ENCODE assay signal across 8 cellular contexts in genomic region chr14:93183596-93184317, GRCh38. TPM values are rescaled to one million over a fixed set of nuclear protein-coding genes. Genes with fewer than 3 reads are reported as not detected.
DNase-seq lines count a peak whose midpoint lies in the region; ATAC-seq and TF ChIP-seq lines count a peak whose summit lies in the region.

No MANE protein-coding gene starts in this region.

- H3K4me3 Mint-ChIP-seq in activated naive CD4-positive, alpha-beta T cell treated with anti-CD3 and anti-CD28 coated beads for 36 hours, result peak overlapping the region; percentile 84

- H3K27me3 Mint-ChIP-seq in activated naive CD4-positive, alpha-beta T cell treated with anti-CD3 and anti-CD28 coated beads for 36 hours (ENCODE audit: low read depth), result no peaks in the 10 kb centered on the region

- H3K27ac Mint-ChIP-seq in activated naive CD4-positive, alpha-beta T cell treated with anti-CD3 and anti-CD28 coated beads for 36 hours, result peak overlapping the region; percentile 84

- peaks cover 10 to 13% of the 10 kb centered on the region in 2 donors for H3K4me1 ChIP-seq in ascending aorta
- peaks cover 0 to 10% (median 3%) of the 10 kb centered on the region in 4 donors for H3K4me1 ChIP-seq in right lobe of liver
- peaks cover 16 to 29% (median 17%) of the 10 kb centered on the region in 4 donors for H3K4me1 ChIP-seq in transverse colon

- in situ Hi-C loops in transverse colon (cut with MboI; ENCODE audit: low pct_ligation_motif_present in 1 of 4, low pct_unique_long_range_greater_than_20kb in 1 of 4, low sequenced_read_pairs in 3 of 4), result no loop called here

- WGBS in right lobe of liver (ENCODE audit: insufficient coverage, low coverage, low lambda C conversion rate, missing lambda C conversion rate), result 53% methylated on average over 15 of the region's 17 CpGs
- 35 to 37% methylated on average over 6 to 17 of the region's 17 CpGs for WGBS in transverse colon (ENCODE audit: low coverage in 1 of 2), 2 donors

- no peak for DNase-seq in activated naive CD4-positive, alpha-beta T cell treated with anti-CD3 and anti-CD28 coated beads for 36 hours
- DNase-seq in activated naive CD4-positive, alpha-beta T cell treated with anti-CD3 and anti-CD28 coated beads, Interleukin-2, amount 50 U/mL, for 16 hours, result no peak
- DNase-seq in ascending aorta (ENCODE audit: low spot score in 2 of 2) (peak in 1 of 2 donors; percentile 53), right lobe of liver (no peak), transverse colon (peak; percentile 25), GF-D8 (lab: John Stamatoyannopoulos, UW) (no peak), GDM1 (lab: John Stamatoyannopoulos, UW) (no peak)

- peak overlapping the region; percentile 94 to 97 for H3K27ac ChIP-seq in ascending aorta
- peak overlapping the region; percentile 88 to 93 (median 92) for H3K27ac ChIP-seq in right lobe of liver
- peak overlapping the region; percentile 94 to 97 (median 94) for H3K27ac ChIP-seq in transverse colon

- H3K27me3 ChIP-seq in ascending aorta (no peaks in the 10 kb centered on the region), right lobe of liver (no peaks in the 10 kb centered on the region), transverse colon (no peaks in the 10 kb centered on the region)

- H3K9me3 ChIP-seq in ascending aorta (no peaks in the 10 kb centered on the region), right lobe of liver (no peaks in the 10 kb centered on the region), transverse colon (no peaks in the 10 kb centered on the region)

- H3K36me3 ChIP-seq in ascending aorta (peaks cover 9 to 10% of the 10 kb centered on the region in 2 donors), right lobe of liver (peaks cover 0 to 7% (median 0%) of the 10 kb centered on the region in 4 donors), transverse colon (no peaks in the 10 kb centered on the region)

- H3K4me1 Mint-ChIP-seq in activated naive CD4-positive, alpha-beta T cell treated with anti-CD3 and anti-CD28 coated beads for 36 hours (ENCODE audit: low read depth), result peaks cover 36% of the 10 kb centered on the region

- peaks cover 12% of the 10 kb centered on the region for H3K36me3 Mint-ChIP-seq in activated naive CD4-positive, alpha-beta T cell treated with anti-CD3 and anti-CD28 coated beads for 36 hours (ENCODE audit: low read depth)

- peak overlapping the region; percentile 94 to 99 for H3K4me3 ChIP-seq in ascending aorta
- H3K4me3 ChIP-seq in right lobe of liver, result peak overlapping the region; percentile 68 to 98 (median 98)
- peak overlapping the region; percentile 75 to 97 (median 83) for H3K4me3 ChIP-seq in transverse colon

- no peaks in the 10 kb centered on the region for H3K9me3 Mint-ChIP-seq in activated naive CD4-positive, alpha-beta T cell treated with anti-CD3 and anti-CD28 coated beads for 36 hours

- CTCF ChIA-PET in activated naive CD4-positive, alpha-beta T cell treated with anti-CD3 and anti-CD28 coated beads for 36 hours (lab: Charles Lee), result interaction anchor here (0.6 to 1.8 kb wide), 5 partner anchors 16 to 286 kb away, joined by 3 to 16 read pairs (median 3); no protein-coding TSS in a partner anchor

- ATAC-seq in right lobe of liver, result no peak
- ATAC-seq in HG03108 (IDR thresholded peaks at IDR 0.05; ENCODE audit: unreplicated experiment), result no peak

- TF ChIP-seq EP300 in transverse colon (IDR thresholded peaks at IDR 0.05; ENCODE audit: low read depth), result no peak

- intact Hi-C loops in activated naive CD4-positive, alpha-beta T cell treated with anti-CD3 and anti-CD28 coated beads for 36 hours (cut with micrococcal nuclease), result loop anchor here (1.0 to 10.0 kb wide), 4 partner anchors 24 to 991 kb away; partner anchors contain the start of genes GOLGA5, GON7, ITPK1 and PPP4R4
- intact Hi-C loops in ascending aorta (cut with DNase I) (loop anchor here (1.0 to 5.0 kb wide), 4 partner anchors 24 to 149 kb away; partner anchors contain the start of genes BTBD7, GON7, ITPK1 and UBR7), right lobe of liver (cut with DNase I) (no loop called here), transverse colon (cut with DNase I; ENCODE audit: low total_unique reads) (no loop called here)

- TF ChIP-seq CTCF in ascending aorta (IDR thresholded peaks at IDR 0.05) (no peak), right lobe of liver (IDR thresholded peaks at IDR 0.05) (no peak), transverse colon (IDR thresholded peaks at IDR 0.05) (no peak)

- TF ChIP-seq POLR2A in right lobe of liver (IDR thresholded peaks at IDR 0.05) (no peak), transverse colon (IDR thresholded peaks at IDR 0.05) (no peak)

RNA-seq across cellular contexts. Expression of gene MOAP1, which starts 0.9 kb away (rescaled TPM):
- 10 to 100 TPM; 11.9 to 13.1 TPM for total RNA-seq in activated naive CD4-positive, alpha-beta T cell treated with anti-CD3 and anti-CD28 coated beads for 36 hours
- 4.3 TPM for total RNA-seq in ascending aorta
- total RNA-seq in right lobe of liver, result 10 to 100 TPM in 4 of 6 experiments, 1 to 10 TPM in 2; 9.4 to 13.5 (median 11.3) TPM
- 10 to 100 TPM in 2 of 4 donors, 1 to 10 TPM in 2; 2.2 to 28.1 (median 12.3) TPM for total RNA-seq in transverse colon

RNA-seq across cellular contexts. Expression of gene LYSET, which starts 1.4 kb away (rescaled TPM):
- total RNA-seq in activated naive CD4-positive, alpha-beta T cell treated with anti-CD3 and anti-CD28 coated beads for 36 hours, result 10 to 100 TPM; 11.4 to 11.6 TPM
- total RNA-seq in ascending aorta (2.3 TPM), right lobe of liver (10 to 100 TPM in 1 of 6 experiments, 1 to 10 TPM in 5; 4.0 to 11.0 (median 7.7) TPM), transverse colon (10 to 100 TPM in 1 of 4 donors, 1 to 10 TPM in 2, not detected in 1; 3.7 to 21.7 (median 9.1) TPM)

RNA-seq across cellular contexts. Expression of gene GON7, which starts 23.1 kb away (rescaled TPM):
- total RNA-seq in activated naive CD4-positive, alpha-beta T cell treated with anti-CD3 and anti-CD28 coated beads for 36 hours, result 1 to 10 TPM; 4.8 to 7.0 TPM
- 4.6 TPM for total RNA-seq in ascending aorta
- total RNA-seq in right lobe of liver, result 1 to 10 TPM; 4.1 to 9.0 (median 5.6) TPM
- 10 to 100 TPM in 2 of 4 donors, 1 to 10 TPM in 2; 4.5 to 29.4 (median 13.6) TPM for total RNA-seq in transverse colon

RNA-seq across cellular contexts. Expression of gene UBR7, which starts 23.3 kb away (rescaled TPM):
- 10 to 100 TPM; 43.0 to 45.0 TPM for total RNA-seq in activated naive CD4-positive, alpha-beta T cell treated with anti-CD3 and anti-CD28 coated beads for 36 hours
- total RNA-seq in ascending aorta (8.3 TPM), right lobe of liver (10 to 100 TPM in 2 of 6 experiments, 1 to 10 TPM in 4; 7.1 to 16.6 (median 8.4) TPM), transverse colon (10 to 100 TPM; 19.1 to 76.4 (median 23.8) TPM)

Comparison
In these comparisons a context has a peak if more than half of its experiments do, and no peak if none do; other contexts are left out.
1. intact Hi-C loops: an anchor here in activated naive CD4-positive, alpha-beta T cell treated with anti-CD3 and anti-CD28 coated beads for 36 hours (1.0 to 10.0 kb wide) and ascending aorta (1.0 to 5.0 kb wide); none called in right lobe of liver and transverse colon.